22 cellular contexts compared by ENCODE assay signal in the genomic region with DNA sequence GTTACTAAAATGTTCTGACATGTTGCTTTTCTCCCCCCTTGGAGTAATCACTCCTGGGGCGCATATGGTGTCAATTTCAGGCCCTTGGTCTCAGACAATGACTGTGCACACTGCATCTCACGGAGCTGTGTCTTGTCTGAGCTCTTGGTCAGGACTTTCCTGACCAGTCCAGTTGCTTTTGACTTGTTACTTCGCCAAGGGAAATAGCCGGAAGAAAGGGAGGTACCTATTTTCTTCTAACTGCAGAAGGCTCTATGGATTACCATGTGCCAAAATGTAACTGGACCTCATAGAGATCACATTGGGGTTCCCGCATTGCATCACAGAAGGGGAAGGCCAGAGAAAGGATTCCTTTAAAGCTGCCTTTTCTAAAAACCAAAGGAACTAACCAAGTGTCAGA.
DNase-seq lines count a peak whose midpoint lies in the region; ATAC-seq, FAIRE-seq and TF ChIP-seq lines count a peak whose summit lies in the region.
"Had no signal": no experiment of that assay in that cellular context is flagged by ENCODE, and none has a peak within 500 bp of the region (broad histone marks: within the 10 kb centered on the region; RNA-seq: fewer than 3 reads in every experiment).

No MANE protein-coding gene starts in this region.

- H3K4me3 ChIP-seq in HFF-Myc (replicated peaks; ENCODE audit: low read depth, low read length) (no peak overlapping the region), foreskin fibroblast (ENCODE audit: low read depth in 1 of 2, low read length in 2 of 2) (no peak overlapping the region)
- H3K4me3 ChIP-seq: MG63, skin epidermis, tibial artery had no signal

- peak; percentile 93 for ATAC-seq in sciatic nerve
- ATAC-seq: activated T-helper 17 cell treated with anti-CD3 and anti-CD28 coated beads, Interleukin-2, amount 50 U/mL, for 72 hours; natural killer cell; SK-N-SH treated with all-trans-retinoic acid at 6 μM for 48 hours had no signal

- TF ChIP-seq CTCF in C4-2B (conservative IDR thresholded peaks at IDR 0.05) (no peak), HFF-Myc (IDR thresholded peaks at IDR 0.05; ENCODE audit: low read depth, low read length, missing control alignments) (no peak), foreskin fibroblast (IDR thresholded peaks at IDR 0.05; ENCODE audit: low read depth, low read length) (no peak)

- TF ChIP-seq POLR2A in GM12892 (IDR thresholded peaks at IDR 0.05; ENCODE audit: low read depth, low read length) = no peak

- DNase-seq in HFF-Myc (ENCODE audit: extremely low read depth, low read depth) (peak; percentile 70), foreskin fibroblast (peak; percentile 44 to 78), sciatic nerve (ENCODE audit: low spot score) (peak; percentile 61), GM12892 (ENCODE audit: insufficient read length) (no peak), NCI-H82 treated with DMSO at 0.1 percent for 48 hours (lab: John Stamatoyannopoulos, UW; ENCODE audit: unreplicated experiment) (no peak), HuH-7.5 (ENCODE audit: low spot score) (no peak), DMS 273 treated with DMSO at 0.1 percent for 48 hours (lab: John Stamatoyannopoulos, UW) (no peak)
- DNase-seq: activated CD4-positive, alpha-beta T cell treated with anti-CD3 and anti-CD28 coated beads, Interleukin-2, amount 50 U/mL, for 4 hours; activated CD8-positive, alpha-beta memory T cell treated with anti-CD3 and anti-CD28 coated beads, Interleukin-2, amount 50 U/mL, for 4 hours; activated naive CD8-positive, alpha-beta T cell treated with anti-CD3 and anti-CD28 coated beads, Interleukin-2, amount 10 ng/mL, durations not matched to agents 7 days and 5 days; H9; kidney glomerular epithelial cell; MG63; natural killer cell; RPMI8226; stimulated activated CD4-positive, alpha-beta T cell treated with anti-CD3 and anti-CD28 coated beads, Interleukin-2, amount 100 ng/mL, for 24 hours had no signal

- H3K27ac ChIP-seq in C4-2B = peak overlapping the region; percentile 54; the same call in 1 of the 2 replicates
- H3K27ac ChIP-seq: epithelial cell of prostate, tibial artery had no signal

- intact Hi-C loops in sciatic nerve (cut with DNase I) = no loop called here

- FAIRE-seq in GM12892 (lab: Jason Lieb, UNC) = no peak

Comparison
In these comparisons a context has a peak if more than half of its experiments do, and no peak if none do; other contexts are left out.
1. DNase-seq: peak in HFF-Myc (single experiment), foreskin fibroblast (2 of 2) and sciatic nerve (single experiment); none in GM12892 (single experiment), NCI-H82 treated with DMSO at 0.1 percent for 48 hours (single experiment), HuH-7.5 (single experiment) and DMS 273 treated with DMSO at 0.1 percent for 48 hours (single experiment).